Comparison of ENCODE assay signal across 8 cellular contexts in genomic region chr13:36998624-36999041, GRCh38. TPM values are rescaled to one million over a fixed set of nuclear protein-coding genes. Genes with fewer than 3 reads are reported as not detected.
A peak's percentile ranks its signal among the peaks of the same experiment; 100 is the strongest.
DNase-seq lines count a peak whose midpoint lies in the region; ATAC-seq and TF ChIP-seq lines count a peak whose summit lies in the region.

No MANE protein-coding gene starts in this region.

- H3K4me1 Mint-ChIP-seq in activated T-helper 17 cell treated with anti-CD3 and anti-CD28 coated beads, Interleukin-2, amount 50 U/mL, for 72 hours = peaks cover 23% of the 10 kb centered on the region

- intact Hi-C loops in ovary (cut with DNase I) = no loop called here

- H3K36me3 Mint-ChIP-seq in activated T-helper 17 cell treated with anti-CD3 and anti-CD28 coated beads, Interleukin-2, amount 50 U/mL, for 72 hours (ENCODE audit: low read depth) = peaks cover 77% of the 10 kb centered on the region

- H3K4me1 ChIP-seq in ovary (ENCODE audit: insufficient read depth) = peaks cover 3% of the 10 kb centered on the region

- H3K36me3 ChIP-seq in ovary = no peaks in the 10 kb centered on the region

- no peaks in the 10 kb centered on the region for H3K9me3 ChIP-seq in ovary

- 0 to 1% (median 0%) methylated on average over 21 of the region's 21 CpGs for WGBS in ovary, 3 donors

- TF ChIP-seq EP300 in ovary (IDR thresholded peaks at IDR 0.05) = no peak

- no peaks in the 10 kb centered on the region for H3K9me3 Mint-ChIP-seq in activated T-helper 17 cell treated with anti-CD3 and anti-CD28 coated beads, Interleukin-2, amount 50 U/mL, for 72 hours

- H3K27ac ChIP-seq in ovary = peak overlapping the region in 1 of 2 donors; percentile 89

- peak overlapping the region; percentile 100 for H3K27ac Mint-ChIP-seq in activated T-helper 17 cell treated with anti-CD3 and anti-CD28 coated beads, Interleukin-2, amount 50 U/mL, for 72 hours

- DNase-seq in EH (ENCODE audit: low read depth) (peak; percentile 16), NCI-H146 treated with DMSO at 0.1 percent for 48 hours (lab: John Stamatoyannopoulos, UW; ENCODE audit: unreplicated experiment) (peak; percentile 17), globus pallidus (ENCODE audit: low spot score) (peak; percentile 29), ovary (peak in 4 of 5 donors; percentile 15 to 57 (median 52)), kidney glomerular epithelial cell (lab: John Stamatoyannopoulos, UW) (no peak), cerebellar cortex (ENCODE audit: low spot score) (no peak)

- TF ChIP-seq CTCF in ovary (IDR thresholded peaks at IDR 0.05) = no peak

- no peaks in the 10 kb centered on the region for H3K27me3 Mint-ChIP-seq in activated T-helper 17 cell treated with anti-CD3 and anti-CD28 coated beads, Interleukin-2, amount 50 U/mL, for 72 hours

- TF ChIP-seq POLR2A in ovary (IDR thresholded peaks at IDR 0.05) = no peak

- peak overlapping the region; percentile 95 for H3K4me3 Mint-ChIP-seq in activated T-helper 17 cell treated with anti-CD3 and anti-CD28 coated beads, Interleukin-2, amount 50 U/mL, for 72 hours

- peak overlapping the region; percentile 96 for H3K4me3 ChIP-seq in ovary

- H3K27me3 ChIP-seq in ovary = no peaks in the 10 kb centered on the region

- ATAC-seq in activated T-helper 17 cell treated with anti-CD3 and anti-CD28 coated beads, Interleukin-2, amount 50 U/mL, for 72 hours (replicated peaks) = no peak
- no peak for ATAC-seq in HG02798 (IDR thresholded peaks at IDR 0.05; ENCODE audit: poor library complexity, unreplicated experiment)

RNA-seq across cellular contexts. Expression of gene ALG5, which starts 0.5 kb away (rescaled TPM):
- total RNA-seq in activated T-helper 17 cell treated with anti-CD3 and anti-CD28 coated beads, Interleukin-2, amount 50 U/mL, for 72 hours = 10 to 100 TPM; 19.5 to 30.1 TPM
- 10 to 100 TPM; 19.8 to 36.0 (median 23.8) TPM for total RNA-seq in ovary
- polyA plus RNA-seq in ovary = 10 to 100 TPM; 24.9 to 37.7 TPM

RNA-seq across cellular contexts. Expression of gene EXOSC8, which starts 2.0 kb away (rescaled TPM):
- total RNA-seq in activated T-helper 17 cell treated with anti-CD3 and anti-CD28 coated beads, Interleukin-2, amount 50 U/mL, for 72 hours = 100 to 1,000 TPM in 1 of 2 donors, 10 to 100 TPM in 1; 77.3 to 118 TPM
- total RNA-seq in ovary = 10 to 100 TPM; 26.1 to 68.2 (median 34.2) TPM
- polyA plus RNA-seq in ovary = 10 to 100 TPM; 33.2 to 37.5 TPM

Comparison
In these comparisons a context has a peak if more than half of its experiments do, and no peak if none do; other contexts are left out.
1. DNase-seq: peak in EH (single experiment), NCI-H146 treated with DMSO at 0.1 percent for 48 hours (single experiment), globus pallidus (single experiment) and ovary (4 of 5); none in kidney glomerular epithelial cell (single experiment) and cerebellar cortex (single experiment).